Comparison of ENCODE assay signal across 8 cellular contexts in the genomic region with DNA sequence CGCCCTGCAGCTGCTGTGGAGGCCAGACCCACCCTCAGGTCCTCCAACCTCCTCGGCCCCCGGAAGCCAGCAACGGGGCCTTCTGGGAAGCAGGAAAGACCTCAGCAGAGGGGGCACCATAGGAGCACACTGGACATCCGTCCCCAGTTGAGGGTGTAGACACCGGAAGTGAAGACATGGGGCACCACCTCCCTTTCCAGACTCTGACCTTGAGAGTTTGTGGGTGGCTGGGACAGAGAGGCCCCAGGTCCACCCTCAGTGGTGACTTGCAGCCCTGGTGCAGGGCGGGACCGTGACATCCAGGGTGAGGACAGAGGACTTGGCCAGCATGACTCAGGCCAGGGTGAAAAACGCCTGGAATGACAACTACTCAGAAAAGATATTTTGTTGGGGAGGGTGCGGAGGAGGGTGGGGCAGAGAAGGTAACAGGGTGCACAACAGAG. TPM values are rescaled to one million over a fixed set of nuclear protein-coding genes. Genes with fewer than 3 reads are reported as not detected.
DNase-seq lines count a peak whose midpoint lies in the region; ATAC-seq and TF ChIP-seq lines count a peak whose summit lies in the region.

No MANE protein-coding gene starts in this region.

- no peaks in the 10 kb centered on the region for H3K9me3 Mint-ChIP-seq in Calu3 (ENCODE audit: low read depth, unreplicated experiment)
- H3K9me3 Mint-ChIP-seq in nephron progenitor cell = no peaks in the 10 kb centered on the region

- H3K4me3 ChIP-seq in esophagus muscularis mucosa = peak overlapping the region; percentile 39 to 54 (median 42)

- intact Hi-C loops in Calu3 (cut with micrococcal nuclease; ENCODE audit: unreplicated experiment) (loop anchor here (1.0 to 5.0 kb wide), 2 partner anchors 21 to 39 kb away; no protein-coding TSS in a partner anchor), esophagus muscularis mucosa (cut with DNase I) (loop anchor here (5.0 kb wide), 1 partner anchor 39 kb away; no protein-coding TSS in a partner anchor)

- no TSS peak for BruUV-seq in Calu3 (replicated peaks; lab: Mats Ljungman, UMichigan)

- TF ChIP-seq EP300 in esophagus muscularis mucosa (IDR thresholded peaks at IDR 0.05) = no peak

- WGBS in esophagus muscularis mucosa = 6% methylated on average over 5 of the region's 10 CpGs

- peak overlapping the region; percentile 58 for H3K4me3 Mint-ChIP-seq in Calu3 (ENCODE audit: low read depth, unreplicated experiment)
- H3K4me3 Mint-ChIP-seq in nephron progenitor cell = peak overlapping the region; percentile 48

- peak overlapping the region; percentile 89 to 95 (median 91) for H3K27ac ChIP-seq in esophagus muscularis mucosa (replicated peaks in 1 of 4)

- no peak for ATAC-seq in HG02938 (IDR thresholded peaks at IDR 0.05; ENCODE audit: unreplicated experiment)

- DNase-seq in Calu3 = peak; percentile 87
- DNase-seq in SHP77 (lab: John Stamatoyannopoulos, UW) = peak; percentile 84 to 93
- DNase-seq in esophagus muscularis mucosa (ENCODE audit: extremely low spot score) = peak; percentile 95
- DNase-seq in nephron progenitor cell = no peak
- no peak for DNase-seq in NCI-H1092 treated with DMSO at 0.1 percent for 48 hours (lab: John Stamatoyannopoulos, UW)
- DNase-seq in stimulated activated naive CD4-positive, alpha-beta T cell (lab: John Stamatoyannopoulos, UW) = no peak
- DNase-seq in middle frontal gyrus (ENCODE audit: extremely low spot score, low spot score) = no peak

- TF ChIP-seq POLR2A in esophagus muscularis mucosa (IDR thresholded peaks at IDR 0.05; ENCODE audit: low read depth) = no peak

- no peak for TF ChIP-seq CTCF in Calu3 (IDR thresholded peaks at IDR 0.05; ENCODE audit: unreplicated experiment)
- TF ChIP-seq CTCF in esophagus muscularis mucosa (IDR thresholded peaks at IDR 0.05) = no peak
- no peak for TF ChIP-seq CTCF in nephron progenitor cell (IDR thresholded peaks at IDR 0.05)

- H3K36me3 ChIP-seq in esophagus muscularis mucosa = no peaks in the 10 kb centered on the region

- H3K4me1 ChIP-seq in esophagus muscularis mucosa = peaks cover 81 to 100% (median 95%) of the 10 kb centered on the region in 4 donors

- H3K9me3 ChIP-seq in esophagus muscularis mucosa = no peaks in the 10 kb centered on the region

- H3K27me3 Mint-ChIP-seq in Calu3 (ENCODE audit: unreplicated experiment) (no peaks in the 10 kb centered on the region), nephron progenitor cell (ENCODE audit: low read depth, poor library complexity) (no peaks in the 10 kb centered on the region)

- H3K27ac Mint-ChIP-seq in Calu3 (ENCODE audit: unreplicated experiment) (peak overlapping the region; percentile 92), nephron progenitor cell (peak overlapping the region; percentile 89)

- CTCF ChIA-PET in Calu3 (lab: Charles Lee) = interaction anchor here (0.8 to 1.9 kb wide), 3 partner anchors 17 to 51 kb away, joined by 3 to 4 read pairs (median 3); no protein-coding TSS in a partner anchor

- no peaks in the 10 kb centered on the region for H3K27me3 ChIP-seq in esophagus muscularis mucosa

- H3K4me1 Mint-ChIP-seq in Calu3 (ENCODE audit: low read depth, unreplicated experiment) (peaks cover 29% of the 10 kb centered on the region), nephron progenitor cell (peaks cover 69% of the 10 kb centered on the region)

- H3K36me3 Mint-ChIP-seq in Calu3 (ENCODE audit: insufficient read depth, unreplicated experiment) (peaks cover 57% of the 10 kb centered on the region), nephron progenitor cell (ENCODE audit: low read depth) (peaks cover 4% of the 10 kb centered on the region)

RNA-seq across cellular contexts. Expression of gene CEP295NL, which starts 19.9 kb away (rescaled TPM):
- total RNA-seq in Calu3 (2022) (4.6 and 6.0 TPM in 2 replicates), esophagus muscularis mucosa (1 to 10 TPM in 3 of 4 donors, under 1 TPM in 1; 0.78 to 6.6 (median 2.3) TPM)

RNA-seq across cellular contexts. Expression of gene TIMP2, which starts 42.1 kb away (rescaled TPM):
- total RNA-seq in Calu3 (2022) (246 and 262 TPM in 2 replicates), esophagus muscularis mucosa (100 to 1,000 TPM; 177 to 315 (median 229) TPM)

RNA-seq across cellular contexts. Expression of gene USP36, which starts 42.5 kb away (rescaled TPM):
- 79.5 and 84.3 TPM in 2 replicates for total RNA-seq in Calu3 (2022)
- total RNA-seq in esophagus muscularis mucosa = 10 to 100 TPM; 23.3 to 44.7 (median 32.2) TPM

Comparison
In these comparisons a context has a peak if more than half of its experiments do, and no peak if none do; other contexts are left out.
1. DNase-seq: peak in Calu3 (single experiment), SHP77 (2 of 2) and esophagus muscularis mucosa (single experiment); none in nephron progenitor cell (single experiment), NCI-H1092 treated with DMSO at 0.1 percent for 48 hours (single experiment), stimulated activated naive CD4-positive, alpha-beta T cell (0 of 6) and middle frontal gyrus (single experiment).